ENCODE assay signal across 19 cellular contexts in genomic region chr10:68604441-68604840, GRCh38.
"Had no signal": no experiment of that assay in that cellular context is flagged by ENCODE, and none has a peak within 500 bp of the region (broad histone marks: within the 10 kb centered on the region; RNA-seq: fewer than 3 reads in every experiment).

No MANE protein-coding gene starts in this region.

- H3K4me3 Mint-ChIP-seq: activated naive CD8-positive, alpha-beta T cell treated with anti-CD3 and anti-CD28 coated beads, Interleukin-2, amount 10 ng/mL, durations not matched to agents 7 days and 5 days; effector memory CD8-positive, alpha-beta T cell; naive thymus-derived CD8-positive, alpha-beta T cell; stimulated activated naive CD8-positive, alpha-beta T cell treated with anti-CD3 and anti-CD28 coated beads, Interleukin-15, Interleukin-2, amounts not matched to agents 100 ng/mL and 50 ng/mL, for 24 hours had no signal

- H3K27me3 ChIP-seq: sigmoid colon, testis, upper lobe of right lung had no signal

- H3K27me3 Mint-ChIP-seq: activated naive CD8-positive, alpha-beta T cell treated with anti-CD3 and anti-CD28 coated beads, Interleukin-2, amount 10 ng/mL, durations not matched to agents 7 days and 5 days; effector memory CD8-positive, alpha-beta T cell; naive thymus-derived CD8-positive, alpha-beta T cell; stimulated activated naive CD8-positive, alpha-beta T cell treated with anti-CD3 and anti-CD28 coated beads, Interleukin-15, Interleukin-2, amounts not matched to agents 100 ng/mL and 50 ng/mL, for 24 hours had no signal

- ATAC-seq: activated CD4-positive, CD25-positive, alpha-beta regulatory T cell treated with anti-CD3 and anti-CD28 coated beads, Interleukin-2, amount 50 U/mL, for 24 hours; effector memory CD8-positive, alpha-beta T cell; naive thymus-derived CD8-positive, alpha-beta T cell; upper lobe of right lung had no signal

- H3K27ac Mint-ChIP-seq: activated naive CD8-positive, alpha-beta T cell treated with anti-CD3 and anti-CD28 coated beads, Interleukin-2, amount 10 ng/mL, durations not matched to agents 7 days and 5 days; effector memory CD8-positive, alpha-beta T cell; stimulated activated naive CD8-positive, alpha-beta T cell treated with anti-CD3 and anti-CD28 coated beads, Interleukin-15, Interleukin-2, amounts not matched to agents 100 ng/mL and 50 ng/mL, for 24 hours had no signal

- H3K4me3 ChIP-seq: prostate gland, sigmoid colon, testis, upper lobe of right lung had no signal

- H3K9me3 ChIP-seq: prostate gland, sigmoid colon, testis, upper lobe of right lung had no signal

- H3K27ac ChIP-seq: prostate gland, sigmoid colon, testis, upper lobe of right lung had no signal

- H3K36me3 ChIP-seq: prostate gland, sigmoid colon, upper lobe of right lung had no signal

- DNase-seq: activated CD4-positive, alpha-beta T cell treated with anti-CD3 and anti-CD28 coated beads, Interleukin-2, amount 50 U/mL, for 48 hours; activated gamma-delta T cell treated with Interleukin-2 at 50 U/mL for 16 hours; activated naive CD8-positive, alpha-beta T cell treated with anti-CD3 and anti-CD28 coated beads, Interleukin-2, amount 10 ng/mL, durations not matched to agents 7 days and 5 days; activated T-cell treated with anti-CD3 and anti-CD28 coated beads, Interleukin-2, amount 50 U/mL, for 48 hours; aorta; central memory CD4-positive, alpha-beta T cell; effector memory CD8-positive, alpha-beta T cell; erythroblast; mammary epithelial cell; naive thymus-derived CD8-positive, alpha-beta T cell; occipital lobe; sigmoid colon; stimulated activated CD4-positive, alpha-beta T cell treated with anti-CD3 and anti-CD28 coated beads, Interleukin-4, amount 100 ng/mL, for 1 hour; stimulated activated CD8-positive, alpha-beta memory T cell treated with anti-CD3 and anti-CD28 coated beads, Interleukin-4, amount 100 ng/mL, for 48 hours; testis; upper lobe of right lung had no signal

- H3K9me3 Mint-ChIP-seq: activated naive CD8-positive, alpha-beta T cell treated with anti-CD3 and anti-CD28 coated beads, Interleukin-2, amount 10 ng/mL, durations not matched to agents 7 days and 5 days; effector memory CD8-positive, alpha-beta T cell; naive thymus-derived CD8-positive, alpha-beta T cell; stimulated activated naive CD8-positive, alpha-beta T cell treated with anti-CD3 and anti-CD28 coated beads, Interleukin-15, Interleukin-2, amounts not matched to agents 100 ng/mL and 50 ng/mL, for 24 hours had no signal
